Comparison of ENCODE assay signal across 8 cellular contexts in the genomic region with DNA sequence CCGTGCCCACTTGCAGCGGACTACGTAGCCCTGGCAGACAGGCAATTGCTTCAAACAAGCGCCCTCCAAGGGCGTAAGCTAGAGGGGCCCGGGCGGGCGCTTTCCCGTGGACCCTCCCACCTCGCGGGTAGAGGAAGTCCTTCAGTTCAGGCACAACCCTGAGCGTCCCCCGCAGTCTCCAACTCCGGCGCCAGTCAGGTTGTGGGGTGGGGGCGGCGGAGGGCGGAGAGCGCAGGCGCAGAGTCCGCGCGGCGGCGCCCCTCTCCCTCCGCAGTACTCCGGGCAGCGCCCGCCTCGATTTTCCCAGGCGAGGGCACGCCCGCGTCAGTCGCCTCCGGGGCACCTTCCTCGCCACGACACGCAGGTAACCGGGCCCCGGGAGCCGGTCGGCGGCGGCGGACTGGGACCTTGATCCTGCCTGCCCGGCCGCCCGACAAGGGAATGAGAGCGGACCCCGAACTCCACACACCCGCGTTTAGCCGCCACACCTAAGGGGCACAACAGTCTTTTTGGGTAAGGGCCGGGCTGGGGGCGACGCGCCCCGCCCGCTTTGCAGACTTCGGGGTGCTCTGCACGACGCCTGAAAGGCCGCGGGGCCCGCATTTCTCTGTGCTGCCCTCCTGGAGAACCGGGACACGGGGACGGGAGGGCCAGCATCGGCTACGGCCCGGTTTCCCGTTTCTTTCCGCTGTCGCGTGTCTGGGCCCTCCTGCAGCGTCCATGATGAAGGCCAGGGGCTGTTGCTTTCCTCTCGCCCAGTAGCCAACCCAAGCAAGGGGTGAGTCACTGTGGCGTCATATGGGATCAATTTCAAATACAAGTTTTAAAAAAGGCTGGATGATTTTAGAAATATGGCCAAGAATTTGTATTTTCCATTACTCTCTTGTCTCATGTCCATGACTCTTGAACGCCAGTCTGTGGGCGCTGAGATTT. TPM values are rescaled to one million over a fixed set of nuclear protein-coding genes. Genes with fewer than 3 reads are reported as not detected.
DNase-seq lines count a peak whose midpoint lies in the region; ATAC-seq and TF ChIP-seq lines count a peak whose summit lies in the region.

A gene (plus strand): TSS at position 276 of the 933 bp plus-strand sequence. CDS start 35,335 bp downstream, outside the sequence.

- H3K4me3 ChIP-seq in mucosa of descending colon: no peak within 1 kb of the TSS
- H3K4me3 ChIP-seq in stomach smooth muscle (ENCODE audit: low read length in 2 of 2): peak within 1 kb of the TSS; percentile 74 to 84

- TF ChIP-seq CTCF in HFFc6 (IDR thresholded peaks at IDR 0.05) (0 out of 2 replicates have a peak, but pooled peaks have one; percentile 10), mucosa of descending colon (IDR thresholded peaks at IDR 0.05) (no peak)

- H3K9me3 ChIP-seq in mucosa of descending colon: no peaks in the 10 kb centered on the region
- H3K9me3 ChIP-seq in stomach smooth muscle (ENCODE audit: control insufficient read depth in 2 of 2, low read length in 2 of 2): no peaks in the 10 kb centered on the region

- H3K9me3 Mint-ChIP-seq in HFFc6: peaks cover 14% of the 10 kb centered on the region
- H3K9me3 Mint-ChIP-seq in activated T-cell treated with anti-CD3 and anti-CD28 coated beads, Interleukin-2, amount 50 U/mL, for 24 hours: peaks cover 4% of the 10 kb centered on the region

- peak within 1 kb of the TSS; percentile 59 to 71 for H3K9ac ChIP-seq in stomach smooth muscle (ENCODE audit: low read length in 2 of 2)

- H3K27ac ChIP-seq in stomach smooth muscle (ENCODE audit: low read length): peak within 1 kb of the TSS; percentile 37

- peaks cover 35% of the 10 kb centered on the region for H3K4me1 Mint-ChIP-seq in HFFc6 (ENCODE audit: low read depth)
- H3K4me1 Mint-ChIP-seq in activated T-cell treated with anti-CD3 and anti-CD28 coated beads, Interleukin-2, amount 50 U/mL, for 24 hours (ENCODE audit: low read depth): peaks cover 23% of the 10 kb centered on the region

- peak within 1 kb of the TSS; percentile 92 for H3K27ac Mint-ChIP-seq in HFFc6
- peak within 1 kb of the TSS; percentile 83 for H3K27ac Mint-ChIP-seq in activated T-cell treated with anti-CD3 and anti-CD28 coated beads, Interleukin-2, amount 50 U/mL, for 24 hours

- peaks cover 5% of the 10 kb centered on the region; the same call in 1 of the 2 replicates for H3K27me3 Mint-ChIP-seq in HFFc6 (ENCODE audit: insufficient read depth)
- peaks cover 58% of the 10 kb centered on the region for H3K27me3 Mint-ChIP-seq in activated T-cell treated with anti-CD3 and anti-CD28 coated beads, Interleukin-2, amount 50 U/mL, for 24 hours

- no peaks in the 10 kb centered on the region for H3K36me3 ChIP-seq in mucosa of descending colon (ENCODE audit: low read depth)
- no peaks in the 10 kb centered on the region for H3K36me3 ChIP-seq in stomach smooth muscle (ENCODE audit: control insufficient read depth in 2 of 2, insufficient read depth in 2 of 2, low read length in 2 of 2)

- H3K4me1 ChIP-seq in mucosa of descending colon (ENCODE audit: low read depth) (peaks cover 6% of the 10 kb centered on the region), stomach smooth muscle (ENCODE audit: control insufficient read depth, insufficient read depth, low read length) (peaks cover 11% of the 10 kb centered on the region)

- DNase-seq in CMK (ENCODE audit: low read depth) (peak; percentile 15), HFFc6 (peak; percentile 75), NCI-H526 treated with DMSO at 0.1 percent for 48 hours (lab: John Stamatoyannopoulos, UW) (peak; percentile 66), mucosa of descending colon (peak; percentile 10 to 57 (median 37))
- peak; percentile 59 for DNase-seq in activated T-cell treated with anti-CD3 and anti-CD28 coated beads, Interleukin-2, amount 50 U/mL, for 24 hours

- ATAC-seq in esophagus mucosa (peak; percentile 64), mucosa of descending colon (peak; percentile 72), GM18873 (IDR thresholded peaks at IDR 0.05; ENCODE audit: low FRiP score, unreplicated experiment) (no peak)

- H3K36me3 Mint-ChIP-seq in HFFc6 (ENCODE audit: low read depth): peaks cover 26% of the 10 kb centered on the region
- H3K36me3 Mint-ChIP-seq in activated T-cell treated with anti-CD3 and anti-CD28 coated beads, Interleukin-2, amount 50 U/mL, for 24 hours (ENCODE audit: low read depth): no peaks in the 10 kb centered on the region

- H3K27me3 ChIP-seq in stomach smooth muscle (ENCODE audit: control insufficient read depth in 1 of 2, insufficient read depth in 2 of 2, low read length in 2 of 2): no peaks in the 10 kb centered on the region

- H3K4me3 Mint-ChIP-seq in HFFc6: peak within 1 kb of the TSS; percentile 94
- peak within 1 kb of the TSS; percentile 82 for H3K4me3 Mint-ChIP-seq in activated T-cell treated with anti-CD3 and anti-CD28 coated beads, Interleukin-2, amount 50 U/mL, for 24 hours

- intact Hi-C loops in mucosa of descending colon (cut with DNase I, micrococcal nuclease): no loop called here

RNA-seq across cellular contexts. Expression of the gene that starts here (rescaled TPM):
- total RNA-seq in HFFc6 (2021; fragmentation: NEBNext Ultra II Directional; extraction: Animal tissue kit (Norgen Biotek cat#: 25700)): 10 to 100 TPM; 19.4 to 23.9 (median 22.1) TPM
- total RNA-seq in esophagus mucosa (1.0 TPM), mucosa of descending colon (1 to 10 TPM in 2 of 3 donors, under 1 TPM in 1; 0.41 to 2.4 (median 1.9) TPM)

Comparison
In these comparisons a context has a peak if more than half of its experiments do, and no peak if none do; other contexts are left out.
1. RNA of the gene that starts here (total RNA-seq): 19.4 to 23.9 TPM in HFFc6; 0.41 to 2.4 TPM in mucosa of descending colon and 1.0 TPM in esophagus mucosa (single experiment); every median in the first group is over 4 times any median in the second.
2. DNase-seq: peak in every context shown above with its lines; median percentile 75 in HFFc6; 66 in NCI-H526 treated with DMSO at 0.1 percent for 48 hours; 59 in activated T-cell treated with anti-CD3 and anti-CD28 coated beads, Interleukin-2, amount 50 U/mL, for 24 hours; 37 in mucosa of descending colon; 15 in CMK.